8 cellular contexts compared by ENCODE assay signal in genomic region chr10:110081914-110082313, GRCh38.
DNase-seq lines count a peak whose midpoint lies in the region.

No MANE protein-coding gene starts in this region.

- DNase-seq in DMS53 treated with DMSO at 0.1 percent for 48 hours (lab: John Stamatoyannopoulos, UW; ENCODE audit: unreplicated experiment) (peak; percentile 88), NCI-H2029 (lab: John Stamatoyannopoulos, UW) (peak; percentile 16), caudate nucleus (lab: John Stamatoyannopoulos, UW) (peak in 23 of 61 donors; percentile 3 to 51 (median 17)), mesenteric fat pad (ENCODE audit: low spot score) (no peak), NCI-H82 treated with DMSO at 0.1 percent for 48 hours (lab: John Stamatoyannopoulos, UW; ENCODE audit: unreplicated experiment) (no peak), COLO829 (ENCODE audit: low spot score) (no peak), GOT3 (lab: John Stamatoyannopoulos, UW) (no peak)

- no peaks in the 10 kb centered on the region for H3K9me3 ChIP-seq in mesodermal cell (ENCODE audit: control insufficient read depth, low read length)

- 59 to 75% methylated on average over 2 to 3 of the region's 3 CpGs for WGBS in mesodermal cell (ENCODE audit: insufficient coverage in 2 of 2), 2 experiments

- H3K4me1 ChIP-seq in mesodermal cell (ENCODE audit: control insufficient read depth, insufficient read depth, low read length, poor library complexity, severe bottlenecking) = peaks cover 33% of the 10 kb centered on the region

- H3K36me3 ChIP-seq in mesodermal cell (ENCODE audit: control insufficient read depth, insufficient read depth, low read length) = peaks cover 5% of the 10 kb centered on the region

- H3K27ac ChIP-seq in caudate nucleus (ENCODE audit: low read depth, low read length) (peak overlapping the region; percentile 77), mesodermal cell (ENCODE audit: low read depth, low read length, severe bottlenecking) (peak overlapping the region; percentile 82)

- H3K4me3 ChIP-seq in mesodermal cell (ENCODE audit: extremely low read depth, insufficient read depth, low read length, poor library complexity, severe bottlenecking) = no peak overlapping the region

Comparison
In these comparisons a context has a peak if more than half of its experiments do, and no peak if none do; other contexts are left out.
1. DNase-seq: peak in DMS53 treated with DMSO at 0.1 percent for 48 hours (single experiment) and NCI-H2029 (single experiment); none in mesenteric fat pad (single experiment), NCI-H82 treated with DMSO at 0.1 percent for 48 hours (single experiment), COLO829 (single experiment) and GOT3 (single experiment).